ENCODE assay signal across 20 cellular contexts in genomic region chr6:11532097-11532496, GRCh38.
"Had no signal": no experiment of that assay in that cellular context is flagged by ENCODE, and none has a peak within 500 bp of the region (broad histone marks: within the 10 kb centered on the region; RNA-seq: fewer than 3 reads in every experiment).

No MANE protein-coding gene starts in this region.

- H3K9me3 Mint-ChIP-seq: activated CD4-positive, alpha-beta T cell treated with anti-CD3 and anti-CD28 coated beads, Interleukin-2, amount 10 ng/mL, durations not matched to agents 7 days and 5 days; activated naive CD4-positive, alpha-beta T cell treated with anti-CD3 and anti-CD28 coated beads, Interleukin-2, amount 50 U/mL, for 24 hours; activated T-cell treated with anti-CD3 and anti-CD28 coated beads, Interleukin-2, amount 50 U/mL, for 72 hours; effector memory CD8-positive, alpha-beta T cell; naive B cell; stimulated activated naive CD8-positive, alpha-beta T cell treated with anti-CD3 and anti-CD28 coated beads, Interleukin-15, amount 100 ng/mL, for 72 hours; T-cell had no signal

- H3K36me3 Mint-ChIP-seq: activated naive CD4-positive, alpha-beta T cell treated with anti-CD3 and anti-CD28 coated beads, Interleukin-2, amount 50 U/mL, for 24 hours; naive B cell; T-cell had no signal

- ATAC-seq: activated CD4-positive, CD25-positive, alpha-beta regulatory T cell treated with anti-CD3 and anti-CD28 coated beads, Interleukin-2, amount 50 U/mL, for 24 hours; activated T-cell treated with anti-CD3 and anti-CD28 coated beads, Interleukin-2, amount 50 U/mL, for 72 hours; effector memory CD8-positive, alpha-beta T cell; foreskin keratinocyte; left lung; right lobe of liver; stimulated activated naive CD8-positive, alpha-beta T cell treated with anti-CD3 and anti-CD28 coated beads, Interleukin-15, amount 100 ng/mL, for 72 hours; T-cell had no signal

- H3K4me3 Mint-ChIP-seq: activated CD4-positive, alpha-beta T cell treated with anti-CD3 and anti-CD28 coated beads, Interleukin-2, amount 10 ng/mL, durations not matched to agents 7 days and 5 days; activated naive CD4-positive, alpha-beta T cell treated with anti-CD3 and anti-CD28 coated beads, Interleukin-2, amount 50 U/mL, for 24 hours; activated T-cell treated with anti-CD3 and anti-CD28 coated beads, Interleukin-2, amount 50 U/mL, for 72 hours; effector memory CD8-positive, alpha-beta T cell; naive B cell; neural crest cell; stimulated activated naive CD8-positive, alpha-beta T cell treated with anti-CD3 and anti-CD28 coated beads, Interleukin-15, amount 100 ng/mL, for 72 hours; T-cell had no signal

- DNase-seq: activated CD4-positive, alpha-beta T cell treated with anti-CD3 and anti-CD28 coated beads, Interleukin-2, amount 10 ng/mL, durations not matched to agents 7 days and 5 days; activated CD8-positive, alpha-beta memory T cell treated with anti-CD3 and anti-CD28 coated beads, Interleukin-2, amount 50 U/mL, for 4 hours; activated effector memory CD4-positive, alpha-beta T cell treated with anti-CD3 and anti-CD28 coated beads, Interleukin-2, amount 50 U/mL, for 16 hours; activated T-cell treated with anti-CD3 and anti-CD28 coated beads, Interleukin-2, amount 50 U/mL, for 72 hours; amniotic stem cell; effector memory CD8-positive, alpha-beta T cell; foreskin keratinocyte; kidney; left lung; mammary epithelial cell; naive B cell; right lobe of liver; stimulated activated CD4-positive, alpha-beta T cell treated with anti-CD3 and anti-CD28 coated beads, Interleukin-4, amount 100 ng/mL, for 1 hour; stimulated activated naive CD8-positive, alpha-beta T cell treated with anti-CD3 and anti-CD28 coated beads, Interleukin-15, amount 100 ng/mL, for 72 hours; T-cell; T1000; trophoblast cell had no signal

- H3K27ac Mint-ChIP-seq: activated CD4-positive, alpha-beta T cell treated with anti-CD3 and anti-CD28 coated beads, Interleukin-2, amount 10 ng/mL, durations not matched to agents 7 days and 5 days; activated naive CD4-positive, alpha-beta T cell treated with anti-CD3 and anti-CD28 coated beads, Interleukin-2, amount 50 U/mL, for 24 hours; activated T-cell treated with anti-CD3 and anti-CD28 coated beads, Interleukin-2, amount 50 U/mL, for 72 hours; effector memory CD8-positive, alpha-beta T cell; naive B cell; stimulated activated naive CD8-positive, alpha-beta T cell treated with anti-CD3 and anti-CD28 coated beads, Interleukin-15, amount 100 ng/mL, for 72 hours; T-cell had no signal
